ENCODE assay signal across 20 cellular contexts in the genomic region with DNA sequence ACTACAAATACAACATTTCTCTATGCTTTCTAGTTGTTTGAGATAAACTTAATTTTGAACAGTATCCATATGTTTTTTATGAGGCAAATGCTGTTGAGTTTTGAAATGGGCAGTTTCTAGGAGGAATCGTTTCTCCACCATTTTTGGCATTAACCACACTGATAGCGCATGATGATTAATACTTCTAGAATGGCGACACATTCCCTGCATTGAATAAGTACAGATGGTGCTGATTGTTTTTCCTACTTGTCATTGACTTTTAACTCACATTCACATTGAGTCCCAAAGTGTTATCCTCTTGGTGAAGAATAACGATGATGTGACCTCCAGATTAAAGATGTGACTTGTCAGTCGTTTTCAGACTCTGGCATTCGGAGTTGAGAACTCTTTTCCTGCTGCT. TPM values are rescaled to one million over a fixed set of nuclear protein-coding genes. Genes with fewer than 3 reads are reported as not detected.
DNase-seq lines count a peak whose midpoint lies in the region; ATAC-seq lines count a peak whose summit lies in the region.
"Had no signal": no experiment of that assay in that cellular context is flagged by ENCODE, and none has a peak within 500 bp of the region (broad histone marks: within the 10 kb centered on the region; RNA-seq: fewer than 3 reads in every experiment).

No MANE protein-coding gene starts in this region.

- peaks cover 0 to 1% (median 0%) of the 10 kb centered on the region in 3 donors for H3K36me3 Mint-ChIP-seq in CD8-positive, alpha-beta memory T cell
- H3K36me3 Mint-ChIP-seq: brain, naive B cell had no signal

- POLR2A ChIA-PET in CD8-positive, alpha-beta memory T cell (lab: Charles Lee), result no interaction called here

- CTCF ChIA-PET in CD8-positive, alpha-beta memory T cell (lab: Charles Lee), result no interaction called here

- H3K4me3 Mint-ChIP-seq in CD8-positive, alpha-beta memory T cell, result no peak overlapping the region
- H3K4me3 Mint-ChIP-seq: brain; CD4-positive, alpha-beta T cell; naive B cell had no signal

- no peaks in the 10 kb centered on the region for H3K9me3 ChIP-seq in CD8-positive, alpha-beta memory T cell (ENCODE audit: low read length)
- H3K9me3 ChIP-seq: esophagus muscularis mucosa had no signal

- in situ Hi-C loops in Caki2 (cut with HindIII; ENCODE audit: low pct_unique_long_range_greater_than_20kb, low sequenced_read_pairs), result no loop called here

- H3K36me3 ChIP-seq in CD8-positive, alpha-beta memory T cell (ENCODE audit: insufficient read depth, low read length), result no peaks in the 10 kb centered on the region
- H3K36me3 ChIP-seq: esophagus muscularis mucosa had no signal

- no peaks in the 10 kb centered on the region for H3K4me1 ChIP-seq in CD8-positive, alpha-beta memory T cell (ENCODE audit: insufficient read depth, low read length)

- H3K4me1 Mint-ChIP-seq in CD8-positive, alpha-beta memory T cell, result no peaks in the 10 kb centered on the region
- H3K4me1 Mint-ChIP-seq: brain, naive B cell had no signal

- no peaks in the 10 kb centered on the region for H3K9me3 Mint-ChIP-seq in CD8-positive, alpha-beta memory T cell
- H3K9me3 Mint-ChIP-seq: brain; CD4-positive, alpha-beta T cell; naive B cell had no signal

- H3K27ac Mint-ChIP-seq in CD8-positive, alpha-beta memory T cell, result no peak overlapping the region
- H3K27ac Mint-ChIP-seq: brain; CD4-positive, alpha-beta T cell; naive B cell; progenitor cell of endocrine pancreas had no signal

- H3K4me3 ChIP-seq in CD8-positive, alpha-beta memory T cell (ENCODE audit: low read length), result no peak overlapping the region
- H3K4me3 ChIP-seq: dorsolateral prefrontal cortex, esophagus muscularis mucosa, K562 had no signal

- peaks cover 0 to 15% of the 10 kb centered on the region in 2 donors for H3K27me3 Mint-ChIP-seq in CD8-positive, alpha-beta memory T cell
- H3K27me3 Mint-ChIP-seq: brain; CD4-positive, alpha-beta T cell had no signal

- DNase-seq in Caki2 (ENCODE audit: low read depth) (peak; percentile 29), LHCN-M2 (ENCODE audit: low read depth) (peak; percentile 30), fibroblast of gingiva (ENCODE audit: low read depth) (peak; percentile 48), renal cortical epithelial cell (ENCODE audit: low read depth) (peak; percentile 11), inferior parietal cortex (ENCODE audit: extremely low spot score) (no peak), NCI-H2107 (lab: John Stamatoyannopoulos, UW) (no peak)
- DNase-seq in CD8-positive, alpha-beta memory T cell, result no peak
- DNase-seq: activated CD4-positive, alpha-beta T cell treated with anti-CD3 and anti-CD28 coated beads for 1 hour; CD4-positive, alpha-beta T cell; dorsolateral prefrontal cortex; naive B cell; NCI-H2227 treated with DMSO at 0.1 percent for 48 hours; SHP77 treated with DMSO at 0.1 percent for 48 hours had no signal

- no peaks in the 10 kb centered on the region for H3K27me3 ChIP-seq in CD8-positive, alpha-beta memory T cell (ENCODE audit: insufficient read depth, low read length, poor library complexity, severe bottlenecking)
- H3K27me3 ChIP-seq: dorsolateral prefrontal cortex, esophagus muscularis mucosa had no signal

- H3K27ac ChIP-seq in CD8-positive, alpha-beta memory T cell (ENCODE audit: low read depth, low read length), result no peak overlapping the region
- H3K27ac ChIP-seq: dorsolateral prefrontal cortex, esophagus muscularis mucosa had no signal

- no peak for ATAC-seq in HG02571 (IDR thresholded peaks at IDR 0.05; ENCODE audit: unreplicated experiment)
- ATAC-seq: K562 had no signal

RNA-seq across cellular contexts. Expression of gene CCDC192, which starts 6.5 kb away (rescaled TPM):
- total RNA-seq in Caki2 (2014; rRNA removed; shearing (Covaris generic); ENCODE audit: low replicate concordance), result not detected in 2 replicates
- total RNA-seq in LHCN-M2 (2014; rRNA removed) (not detected in 2 replicates), renal cortical epithelial cell (not detected in 2 replicates)
- 0.19 TPM for polyA plus RNA-seq in LHCN-M2 (2012)
- not detected for total RNA-seq in CD8-positive, alpha-beta memory T cell
- not detected for polyA plus RNA-seq in CD8-positive, alpha-beta memory T cell
- total RNA-seq: CD4-positive, alpha-beta T cell; liver; progenitor cell of endocrine pancreas had no signal
- polyA plus RNA-seq: liver had no signal

RNA-seq across cellular contexts. Expression of gene CTXN3, which starts 47.8 kb away (rescaled TPM):
- total RNA-seq in Caki2 (2014; rRNA removed; shearing (Covaris generic); ENCODE audit: low replicate concordance), result not detected in 2 replicates
- total RNA-seq in LHCN-M2 (2014; rRNA removed) (not detected in 2 replicates), renal cortical epithelial cell (not detected in 2 replicates)
- polyA plus RNA-seq in LHCN-M2 (2012), result not detected
- total RNA-seq in CD8-positive, alpha-beta memory T cell, result not detected
- polyA plus RNA-seq in CD8-positive, alpha-beta memory T cell, result not detected
- total RNA-seq: CD4-positive, alpha-beta T cell; esophagus muscularis mucosa; K562; liver; progenitor cell of endocrine pancreas; subcutaneous adipose tissue had no signal
- polyA plus RNA-seq: K562, liver had no signal

Comparison
In these comparisons a context has a peak if more than half of its experiments do, and no peak if none do; other contexts are left out.
1. DNase-seq: peak in Caki2 (single experiment), LHCN-M2 (single experiment), fibroblast of gingiva (single experiment) and renal cortical epithelial cell (single experiment); none in inferior parietal cortex (single experiment), CD8-positive, alpha-beta memory T cell (0 of 5) and NCI-H2107 (single experiment).